16 cellular contexts compared by ENCODE assay signal in the genomic region with DNA sequence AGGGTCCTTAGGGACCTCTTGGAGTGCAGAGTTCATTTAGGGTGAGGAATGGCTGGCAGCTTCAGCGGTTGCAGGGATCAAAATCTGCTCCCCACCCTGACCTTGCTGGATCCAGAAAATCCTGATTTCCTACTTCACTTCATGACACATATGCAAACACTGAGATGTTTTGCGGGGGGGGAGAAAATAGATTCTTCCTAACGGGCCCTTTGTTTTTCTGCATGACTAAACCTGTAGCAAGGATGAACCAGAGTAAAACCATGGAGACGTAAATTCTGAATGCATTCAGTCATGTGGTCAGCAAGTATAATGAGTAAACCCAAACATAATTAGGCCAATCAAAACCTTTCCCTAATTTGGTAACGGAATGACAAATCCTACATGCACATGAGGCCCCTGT. TPM values are rescaled to one million over a fixed set of nuclear protein-coding genes. Genes with fewer than 3 reads are reported as not detected.
DNase-seq lines count a peak whose midpoint lies in the region; ATAC-seq and TF ChIP-seq lines count a peak whose summit lies in the region.
"Had no signal": no experiment of that assay in that cellular context is flagged by ENCODE, and none has a peak within 500 bp of the region (broad histone marks: within the 10 kb centered on the region; RNA-seq: fewer than 3 reads in every experiment).

No MANE protein-coding gene starts in this region.

- peak; percentile 55 for DNase-seq in NCI-H2171 treated with DMSO at 0.1 percent for 48 hours (lab: John Stamatoyannopoulos, UW)
- DNase-seq in NCI-H2171 (lab: John Stamatoyannopoulos, UW) = no peak
- DNase-seq in NCI-H748 treated with DMSO at 0.1 percent for 48 hours (lab: John Stamatoyannopoulos, UW) = peak; percentile 38
- DNase-seq in epithelial cell of esophagus (ENCODE audit: low read depth) = peak; percentile 97
- peak; percentile 92 for DNase-seq in renal cortical epithelial cell (ENCODE audit: low read depth)
- no peak for DNase-seq in stimulated activated naive CD8-positive, alpha-beta T cell treated with anti-CD3 and anti-CD28 coated beads, Interleukin-15, amount 100 ng/mL, for 72 hours
- DNase-seq in NCI-H510A treated with DMSO at 0.1 percent for 48 hours (lab: John Stamatoyannopoulos, UW) = no peak
- DNase-seq in stimulated activated CD4-positive, alpha-beta T cell treated with anti-CD3 and anti-CD28 coated beads, Interleukin-1b, Interleukin-23, amount 100 ng/mL, for 48 hours = no peak
- DNase-seq: activated CD4-positive, alpha-beta T cell treated with anti-CD3 and anti-CD28 coated beads, Interleukin-2, amount 50 U/mL, for 4 hours; Caco-2; dorsolateral prefrontal cortex; immature natural killer cell; NCI-H774; stimulated activated CD4-positive, alpha-beta T cell treated with anti-CD3 and anti-CD28 coated beads, Interleukin-12 subunit alpha, Interleukin-12 subunit beta, amount 100 ng/mL, for 4 hours had no signal

- no peak overlapping the region for H3K4me3 Mint-ChIP-seq in stimulated activated naive CD8-positive, alpha-beta T cell treated with anti-CD3 and anti-CD28 coated beads, Interleukin-15, amount 100 ng/mL, for 72 hours
- H3K4me3 Mint-ChIP-seq: immature natural killer cell had no signal

- no peak overlapping the region for H3K4me3 ChIP-seq in epithelial cell of esophagus (ENCODE audit: low read length)
- H3K4me3 ChIP-seq: dorsolateral prefrontal cortex, thoracic aorta had no signal

- H3K9me3 Mint-ChIP-seq in stimulated activated naive CD8-positive, alpha-beta T cell treated with anti-CD3 and anti-CD28 coated beads, Interleukin-15, amount 100 ng/mL, for 72 hours = no peaks in the 10 kb centered on the region

- H3K27me3 Mint-ChIP-seq in stimulated activated naive CD8-positive, alpha-beta T cell treated with anti-CD3 and anti-CD28 coated beads, Interleukin-15, amount 100 ng/mL, for 72 hours = no peaks in the 10 kb centered on the region

- H3K4me1 Mint-ChIP-seq in stimulated activated naive CD8-positive, alpha-beta T cell treated with anti-CD3 and anti-CD28 coated beads, Interleukin-15, amount 100 ng/mL, for 72 hours = no peaks in the 10 kb centered on the region
- H3K4me1 Mint-ChIP-seq: immature natural killer cell had no signal

- no peak for TF ChIP-seq CTCF in epithelial cell of esophagus (IDR thresholded peaks at IDR 0.05; ENCODE audit: insufficient read depth, low read depth, low read length, missing control alignments)

- ATAC-seq in stimulated activated naive CD8-positive, alpha-beta T cell treated with anti-CD3 and anti-CD28 coated beads, Interleukin-15, amount 100 ng/mL, for 72 hours = no peak

- H3K27ac Mint-ChIP-seq in stimulated activated naive CD8-positive, alpha-beta T cell treated with anti-CD3 and anti-CD28 coated beads, Interleukin-15, amount 100 ng/mL, for 72 hours = peak overlapping the region in 1 of 2 donors; percentile 50
- H3K27ac Mint-ChIP-seq: immature natural killer cell had no signal

RNA-seq across cellular contexts. Expression of a gene that starts 20.0 kb away (rescaled TPM):
- 4.7 and 5.6 TPM in 2 replicates for total RNA-seq in renal cortical epithelial cell
- total RNA-seq: SK-MEL-5 had no signal

Comparison
In these comparisons a context has a peak if more than half of its experiments do, and no peak if none do; other contexts are left out.
1. DNase-seq: peak in NCI-H2171 treated with DMSO at 0.1 percent for 48 hours (single experiment), NCI-H748 treated with DMSO at 0.1 percent for 48 hours (single experiment), epithelial cell of esophagus (single experiment) and renal cortical epithelial cell (single experiment); none in NCI-H2171 (single experiment), stimulated activated naive CD8-positive, alpha-beta T cell treated with anti-CD3 and anti-CD28 coated beads, Interleukin-15, amount 100 ng/mL, for 72 hours (0 of 2), NCI-H510A treated with DMSO at 0.1 percent for 48 hours (single experiment) and stimulated activated CD4-positive, alpha-beta T cell treated with anti-CD3 and anti-CD28 coated beads, Interleukin-1b, Interleukin-23, amount 100 ng/mL, for 48 hours (single experiment).